Comparison of ENCODE assay signal across 14 cellular contexts in genomic region chr5:7018144-7018543, GRCh38.
DNase-seq lines count a peak whose midpoint lies in the region; ATAC-seq and TF ChIP-seq lines count a peak whose summit lies in the region.
"Had no signal": no experiment of that assay in that cellular context is flagged by ENCODE, and none has a peak within 500 bp of the region (broad histone marks: within the 10 kb centered on the region; RNA-seq: fewer than 3 reads in every experiment).

No MANE protein-coding gene starts in this region.

- H3K27ac ChIP-seq in neural cell (ENCODE audit: low read length): no peak overlapping the region
- H3K27ac ChIP-seq: BLaER1 had no signal

- no peaks in the 10 kb centered on the region for H3K79me2 ChIP-seq in neural cell (replicated peaks; ENCODE audit: insufficient read depth, low read length)

- H3F3A ChIP-seq in neural cell (ENCODE audit: insufficient read depth, low read length, poor library complexity, severe bottlenecking): no peaks in the 10 kb centered on the region

- TF ChIP-seq CTCF in neural cell (IDR thresholded peaks at IDR 0.05; ENCODE audit: poor library complexity, severe bottlenecking): no peak

- TF ChIP-seq EP300 in neural cell (conservative IDR thresholded peaks at IDR 0.05; ENCODE audit: poor library complexity, severe bottlenecking): peak; percentile 76

- H3K4me3 ChIP-seq in neural cell (ENCODE audit: low read length): no peak overlapping the region
- H3K4me3 ChIP-seq: BLaER1 had no signal

- H3K36me3 ChIP-seq in neural cell (ENCODE audit: insufficient read depth, low read length): no peaks in the 10 kb centered on the region
- H3K36me3 ChIP-seq: BLaER1 had no signal

- no peak overlapping the region for H3K4me2 ChIP-seq in neural cell (ENCODE audit: low read length)
- H3K4me2 ChIP-seq: BLaER1 had no signal

- H4K20me1 ChIP-seq in neural cell (ENCODE audit: insufficient read depth): no peaks in the 10 kb centered on the region
- H4K20me1 ChIP-seq: BLaER1 had no signal

- peak; percentile 93 for DNase-seq in DMS 273 treated with DMSO at 0.1 percent for 48 hours (lab: John Stamatoyannopoulos, UW)
- peak; percentile 49 to 72 for DNase-seq in NCI-H446 (lab: John Stamatoyannopoulos, UW)
- DNase-seq in NCI-H69 (lab: John Stamatoyannopoulos, UW): peak; percentile 6
- no peak for DNase-seq in NCI-H524 treated with DMSO at 0.1 percent for 48 hours (lab: John Stamatoyannopoulos, UW)
- no peak for DNase-seq in DMS114 treated with DMSO at 0.1 percent for 48 hours (lab: John Stamatoyannopoulos, UW; ENCODE audit: unreplicated experiment)
- DNase-seq in NCI-H510A (lab: John Stamatoyannopoulos, UW): no peak
- DNase-seq: AML-193; CD4-positive, alpha-beta memory T cell; H9; KG1 had no signal

- H3K27me3 ChIP-seq in neural cell (ENCODE audit: insufficient read depth, low read depth, low read length): no peaks in the 10 kb centered on the region
- H3K27me3 ChIP-seq: BLaER1 had no signal

- no peak overlapping the region for H2AFZ ChIP-seq in neural cell (ENCODE audit: low read depth, low read length)

- ATAC-seq in GM18909 (IDR thresholded peaks at IDR 0.05; ENCODE audit: poor library complexity, unreplicated experiment): no peak
- ATAC-seq: HepG2 had no signal

- no peak for TF ChIP-seq RAD21 in neural cell (conservative IDR thresholded peaks at IDR 0.05)

- H3K9me2 ChIP-seq in neural cell (ENCODE audit: insufficient read depth, low read length): no peaks in the 10 kb centered on the region

- peaks cover 13% of the 10 kb centered on the region for H3K9me3 ChIP-seq in neural cell (ENCODE audit: low read length)

- no peak overlapping the region for H3K9ac ChIP-seq in neural cell (ENCODE audit: low read length)
- H3K9ac ChIP-seq: BLaER1 had no signal

TF ChIP-seq in neural cell, 6 proteins besides CTCF, POLR2A, EP300 and RAD21:
- TF ChIP-seq REST (IDR thresholded peaks at IDR 0.05; ENCODE audit: borderline replicate concordance) (no peak), MXI1 (conservative IDR thresholded peaks at IDR 0.05; ENCODE audit: poor library complexity, severe bottlenecking) (no peak), POLR2AphosphoS5 (IDR thresholded peaks at IDR 0.05) (peak; percentile 57), SMC3 (conservative IDR thresholded peaks at IDR 0.05; ENCODE audit: poor library complexity) (no peak), EZH2 (IDR thresholded peaks at IDR 0.05; ENCODE audit: borderline replicate concordance, insufficient read depth, low read length, poor library complexity, severe bottlenecking) (no peak), TAF1 (IDR thresholded peaks at IDR 0.05; ENCODE audit: low read depth) (no peak)
TF ChIP-seq in neural cell: peak in this region for 1.

Comparison
In these comparisons a context has a peak if more than half of its experiments do, and no peak if none do; other contexts are left out.
1. DNase-seq: peak in DMS 273 treated with DMSO at 0.1 percent for 48 hours (single experiment), NCI-H446 (2 of 2) and NCI-H69 (single experiment); none in NCI-H524 treated with DMSO at 0.1 percent for 48 hours (single experiment), DMS114 treated with DMSO at 0.1 percent for 48 hours (single experiment) and NCI-H510A (single experiment).